Comparison of ENCODE assay signal across 10 cellular contexts in genomic region chr2:176830362-176830761, GRCh38.
DNase-seq lines count a peak whose midpoint lies in the region; TF ChIP-seq lines count a peak whose summit lies in the region.
"Had no signal": no experiment of that assay in that cellular context is flagged by ENCODE, and none has a peak within 500 bp of the region (broad histone marks: within the 10 kb centered on the region; RNA-seq: fewer than 3 reads in every experiment).

No MANE protein-coding gene starts in this region.

- H3K27ac ChIP-seq in mesenchymal stem cell (ENCODE audit: low read length, poor library complexity, severe bottlenecking), result no peak overlapping the region
- H3K27ac ChIP-seq: HL-60, thoracic aorta had no signal

- H2AK5ac ChIP-seq in mesenchymal stem cell (ENCODE audit: low read length, severe bottlenecking), result no peak overlapping the region

- H4K8ac ChIP-seq in mesenchymal stem cell (ENCODE audit: low read length), result no peak overlapping the region

- no peak overlapping the region for H2BK15ac ChIP-seq in mesenchymal stem cell (ENCODE audit: low read depth, poor library complexity, severe bottlenecking)

- H3K4me1 ChIP-seq in mesenchymal stem cell (ENCODE audit: control insufficient read depth, insufficient read depth, low read depth, low read length), result no peaks in the 10 kb centered on the region

- H3K27me3 ChIP-seq in mesenchymal stem cell (ENCODE audit: control insufficient read depth in 1 of 2, insufficient read depth in 1 of 2, low read length in 2 of 2), result peaks cover 9 to 13% of the 10 kb centered on the region in 2 experiments

- H3K9me3 ChIP-seq in mesenchymal stem cell (ENCODE audit: control insufficient read depth, low read length), result no peaks in the 10 kb centered on the region
- H3K9me3 ChIP-seq: thoracic aorta had no signal

- 7% methylated on average over 2 of the region's 3 CpGs for WGBS in mesenchymal stem cell

- TF ChIP-seq CTCF in GM20000 (IDR thresholded peaks at IDR 0.05; ENCODE audit: extremely low read depth, missing control alignments), result no peak
- peak; percentile 33 for TF ChIP-seq CTCF in epithelial cell of proximal tubule (conservative IDR thresholded peaks at IDR 0.05; ENCODE audit: low read depth, low read length)

- H4K91ac ChIP-seq in mesenchymal stem cell (ENCODE audit: low read length), result no peak overlapping the region

- H2BK120ac ChIP-seq in mesenchymal stem cell (ENCODE audit: low read depth, low read length), result no peak overlapping the region

- DNase-seq in DMS153 (lab: John Stamatoyannopoulos, UW), result peak; percentile 6
- peak; percentile 14 for DNase-seq in GM20000 (ENCODE audit: low spot score)
- peak; percentile 68 for DNase-seq in NCI-H748 treated with DMSO at 0.1 percent for 48 hours (lab: John Stamatoyannopoulos, UW)
- no peak for DNase-seq in epithelial cell of proximal tubule (ENCODE audit: low read depth)
- no peak for DNase-seq in GM19240 (ENCODE audit: insufficient read length, low spot score)
- DNase-seq in NCI-H510A treated with DMSO at 0.1 percent for 48 hours (lab: John Stamatoyannopoulos, UW), result no peak
- DNase-seq in mesenchymal stem cell, result no peak
- DNase-seq in activated CD4-positive, alpha-beta T cell treated with anti-CD3 and anti-CD28 coated beads for 1 hour, result no peak

- H3K9ac ChIP-seq in mesenchymal stem cell (ENCODE audit: low read length), result no peak overlapping the region

- H2BK12ac ChIP-seq in mesenchymal stem cell (ENCODE audit: low read length in 2 of 2), result no peak overlapping the region

- H2AFZ ChIP-seq in mesenchymal stem cell (ENCODE audit: low read depth, low read length), result no peak overlapping the region

- H3K4me3 ChIP-seq in epithelial cell of proximal tubule (ENCODE audit: low read depth, low read length) (no peak overlapping the region), mesenchymal stem cell (ENCODE audit: insufficient read depth in 1 of 2, low read depth in 1 of 2, low read length in 2 of 2) (no peak overlapping the region)
- H3K4me3 ChIP-seq: thoracic aorta had no signal

- H3K23ac ChIP-seq in mesenchymal stem cell (ENCODE audit: low read length in 2 of 2), result no peak overlapping the region

- H2BK5ac ChIP-seq in mesenchymal stem cell (ENCODE audit: low read depth, low read length, poor library complexity, severe bottlenecking), result no peak overlapping the region

- no peak overlapping the region for H3K4me2 ChIP-seq in mesenchymal stem cell (ENCODE audit: low read length, poor library complexity, severe bottlenecking)

- H3K18ac ChIP-seq in mesenchymal stem cell (ENCODE audit: low read depth in 1 of 2, low read length in 2 of 2), result no peak overlapping the region

- no peaks in the 10 kb centered on the region for H3K36me3 ChIP-seq in mesenchymal stem cell (ENCODE audit: control insufficient read depth in 1 of 2, insufficient read depth in 2 of 2, low read depth in 1 of 2, low read length in 2 of 2)
- H3K36me3 ChIP-seq: thoracic aorta had no signal

- no peaks in the 10 kb centered on the region for H3K79me1 ChIP-seq in mesenchymal stem cell (replicated peaks; ENCODE audit: low read length, poor library complexity, severe bottlenecking)

- H3K4ac ChIP-seq in mesenchymal stem cell (ENCODE audit: low read depth in 1 of 2, low read length in 2 of 2), result no peak overlapping the region

- no peak overlapping the region for H3K14ac ChIP-seq in mesenchymal stem cell (ENCODE audit: low read length in 2 of 2)

Comparison
In these comparisons a context has a peak if more than half of its experiments do, and no peak if none do; other contexts are left out.
1. DNase-seq: peak in DMS153 (single experiment), GM20000 (single experiment) and NCI-H748 treated with DMSO at 0.1 percent for 48 hours (single experiment); none in epithelial cell of proximal tubule (single experiment), GM19240 (single experiment), NCI-H510A treated with DMSO at 0.1 percent for 48 hours (single experiment), mesenchymal stem cell (single experiment) and activated CD4-positive, alpha-beta T cell treated with anti-CD3 and anti-CD28 coated beads for 1 hour (single experiment).